Comparison of ENCODE assay signal across 14 cellular contexts in the genomic region with DNA sequence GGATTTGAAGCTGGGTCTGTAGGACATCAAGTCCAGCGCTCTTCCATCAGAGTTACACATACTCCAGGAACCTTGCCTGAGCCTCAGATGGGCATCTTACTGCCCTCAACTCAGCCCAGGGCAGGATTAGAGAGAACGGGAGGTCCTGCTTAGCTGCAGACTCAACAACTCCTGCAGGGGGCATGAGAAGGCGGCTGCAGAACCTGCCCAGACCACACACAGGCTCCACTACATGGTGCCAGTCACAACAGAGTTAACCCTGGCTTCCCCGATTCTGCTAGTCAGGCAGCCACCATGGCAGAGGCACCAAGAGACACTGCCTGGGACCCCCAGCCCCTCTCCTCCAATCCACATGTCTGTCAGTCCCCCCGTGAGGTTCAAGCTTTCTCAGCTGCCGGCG. TPM values are rescaled to one million over a fixed set of nuclear protein-coding genes. Genes with fewer than 3 reads are reported as not detected.
DNase-seq lines count a peak whose midpoint lies in the region; ATAC-seq and TF ChIP-seq lines count a peak whose summit lies in the region.
"Had no signal": no experiment of that assay in that cellular context is flagged by ENCODE, and none has a peak within 500 bp of the region (broad histone marks: within the 10 kb centered on the region; RNA-seq: fewer than 3 reads in every experiment).

No MANE protein-coding gene starts in this region.

- DNase-seq in ELF-1 (ENCODE audit: low read depth, low spot score): peak; percentile 47
- no peak for DNase-seq in HFF-Myc (ENCODE audit: extremely low read depth, low read depth)
- no peak for DNase-seq in NCI-H1105 (lab: John Stamatoyannopoulos, UW)
- no peak for DNase-seq in spleen
- DNase-seq: NCI-H446 treated with DMSO at 0.1 percent for 48 hours; stimulated activated CD4-positive, alpha-beta T cell treated with anti-CD3 and anti-CD28 coated beads, Interleukin-4, amount 100 ng/mL, for 24 hours; thyroid gland had no signal

- H3K4me3 ChIP-seq in HFF-Myc (replicated peaks; ENCODE audit: low read depth, low read length) (no peak overlapping the region), WI38 (ENCODE audit: low read depth, low read length) (no peak overlapping the region), liver (ENCODE audit: low read depth in 1 of 3, low read length in 3 of 3) (no peak overlapping the region), spleen (no peak overlapping the region)
- H3K4me3 ChIP-seq: coronary artery, thyroid gland had no signal

- intact Hi-C loops in spleen (cut with DNase I; ENCODE audit: low total_unique reads): no loop called here

- no peak overlapping the region for H3K9ac ChIP-seq in liver (ENCODE audit: low read depth in 1 of 2, low read length in 2 of 2)

- peaks cover 0 to 3% (median 1%) of the 10 kb centered on the region in 4 donors for H3K27me3 ChIP-seq in liver (ENCODE audit: control insufficient read depth in 4 of 4, insufficient read depth in 4 of 4, low read length in 3 of 4)
- peaks cover 0 to 37% (median 0%) of the 10 kb centered on the region in 7 donors for H3K27me3 ChIP-seq in spleen (replicated peaks in 1 of 7)
- H3K27me3 ChIP-seq: thyroid gland had no signal

- H3K36me3 ChIP-seq in liver (ENCODE audit: control insufficient read depth in 4 of 4, insufficient read depth in 3 of 4, low read depth in 1 of 4, low read length in 3 of 4) (no peaks in the 10 kb centered on the region), spleen (no peaks in the 10 kb centered on the region)
- H3K36me3 ChIP-seq: neutrophil, thyroid gland had no signal

- no peak for TF ChIP-seq POLR2A in spleen (IDR thresholded peaks at IDR 0.05)

- no peaks in the 10 kb centered on the region for H3K4me1 ChIP-seq in liver (ENCODE audit: control insufficient read depth in 4 of 4, insufficient read depth in 4 of 4, low read length in 3 of 4)
- H3K4me1 ChIP-seq in spleen: peaks cover 0 to under 1% (median 0%) of the 10 kb centered on the region in 6 donors
- H3K4me1 ChIP-seq: thyroid gland had no signal

- ATAC-seq in HG02973 (IDR thresholded peaks at IDR 0.05; ENCODE audit: unreplicated experiment) (no peak), GM18511 (IDR thresholded peaks at IDR 0.05; ENCODE audit: unreplicated experiment) (no peak)

- peak; percentile 9 to 41 for TF ChIP-seq RAD21 in liver (IDR thresholded peaks at IDR 0.05)

- WGBS in liver: 59% methylated on average over 7 of the region's 7 CpGs
- 39 to 59% (median 43%) methylated on average over 4 to 7 of the region's 7 CpGs for WGBS in spleen, 5 donors

- H3K9me3 ChIP-seq in liver (ENCODE audit: control insufficient read depth in 4 of 4, low read length in 3 of 4) (no peaks in the 10 kb centered on the region), spleen (no peaks in the 10 kb centered on the region)
- H3K9me3 ChIP-seq: neutrophil, thyroid gland had no signal

- TF ChIP-seq CTCF in HFF-Myc (IDR thresholded peaks at IDR 0.05; ENCODE audit: low read depth, low read length, missing control alignments) (peak; percentile 46), WI38 (IDR thresholded peaks at IDR 0.05; ENCODE audit: low read depth, low read length) (peak; percentile 29), liver (IDR thresholded peaks at IDR 0.05; ENCODE audit: low read depth, low read length, missing input control) (no peak), spleen (IDR thresholded peaks at IDR 0.05 in 8 of 11, conservative IDR thresholded peaks at IDR 0.05 in 3 of 11) (peak in 1 of 11 experiments; percentile 17)

- H3K27ac ChIP-seq in liver (ENCODE audit: low read depth in 1 of 2, low read length in 2 of 2) (no peak overlapping the region), spleen (no peak overlapping the region)
- H3K27ac ChIP-seq: coronary artery, neutrophil, thyroid gland had no signal

TF ChIP-seq in liver, 16 proteins besides CTCF, POLR2A, EP300 and RAD21:
- no peak for TF ChIP-seq FOXA1 (IDR thresholded peaks at IDR 0.05)
- TF ChIP-seq GABPA (IDR thresholded peaks at IDR 0.05 in 1 of 2, conservative IDR thresholded peaks at IDR 0.05 in 1 of 2): no peak
- no peak for TF ChIP-seq HNF4G (IDR thresholded peaks at IDR 0.05)
- TF ChIP-seq YY1 (IDR thresholded peaks at IDR 0.05): no peak
- no peak for TF ChIP-seq SP1 (IDR thresholded peaks at IDR 0.05)
- TF ChIP-seq ZBTB33 (IDR thresholded peaks at IDR 0.05): no peak
- no peak for TF ChIP-seq REST (IDR thresholded peaks at IDR 0.05)
- no peak for TF ChIP-seq TAF1 (conservative IDR thresholded peaks at IDR 0.05)
- no peak for TF ChIP-seq MAX (IDR thresholded peaks at IDR 0.05)
TF ChIP-seq in liver: peak in this region for 0.

RNA-seq across cellular contexts. Expression of gene CPLX2, which starts 23.9 kb away (rescaled TPM):
- total RNA-seq in liver (not detected), spleen (not detected)
- polyA plus RNA-seq in liver (under 1 TPM in 1 of 2 donors, not detected in 1; 0.05 TPM), spleen (under 1 TPM in 1 of 3 donors, not detected in 2; 0.10 TPM)
- total RNA-seq: T-helper 2 cell treated with Interferon-gamma antibody and Interleukin-4, amounts not matched to agents 100 ng/mL and 5 ng/mL, for 36 hours had no signal
